ENCODE assay signal across 1 cellular context in genomic region chr17:17343160-17343735, GRCh38.
TF ChIP-seq lines count a peak whose summit lies in the region.

No MANE protein-coding gene starts in this region.

TF ChIP-seq in GM23338, 12 proteins besides CTCF, POLR2A, EP300 and RAD21 (continued from another document):
- TF ChIP-seq REST (IDR thresholded peaks at IDR 0.05; ENCODE audit: unreplicated experiment) = no peak
- TF ChIP-seq EZH2phosphoT487 (IDR thresholded peaks at IDR 0.05; ENCODE audit: unreplicated experiment) = no peak
- TF ChIP-seq ZNF462 (CRISPR knock-in tag; IDR thresholded peaks at IDR 0.05) = no peak
- TF ChIP-seq EZH2 (IDR thresholded peaks at IDR 0.05; ENCODE audit: low read depth, unreplicated experiment) = no peak
- TF ChIP-seq ZNF331 (CRISPR knock-in tag; IDR thresholded peaks at IDR 0.05; ENCODE audit: low read depth) = no peak
- no peak for TF ChIP-seq NANOG (IDR thresholded peaks at IDR 0.05; ENCODE audit: borderline replicate concordance)
TF ChIP-seq in GM23338: peak in this region for 0.
